32 cellular contexts compared by ENCODE assay signal in genomic region chr2:217307023-217307422, GRCh38.
A peak's percentile ranks its signal among the peaks of the same experiment; 100 is the strongest.
DNase-seq lines count a peak whose midpoint lies in the region; ATAC-seq, FAIRE-seq and TF ChIP-seq lines count a peak whose summit lies in the region.
"Had no signal": no experiment of that assay in that cellular context is flagged by ENCODE, and none has a peak within 500 bp of the region (broad histone marks: within the 10 kb centered on the region; RNA-seq: fewer than 3 reads in every experiment).

No MANE protein-coding gene starts in this region.

- H4K8ac ChIP-seq in IMR-90 (ENCODE audit: low read depth in 2 of 2, low read length in 2 of 2), result no peak overlapping the region; a peak in 1 of 4 replicates

- H3K4me1 ChIP-seq in IMR-90 (ENCODE audit: control insufficient read depth, insufficient read depth, low read length) (no peaks in the 10 kb centered on the region), K562 (replicated peaks in 1 of 2; ENCODE audit: control insufficient read depth in 2 of 2, insufficient read depth in 2 of 2, low read length in 2 of 2) (no peaks in the 10 kb centered on the region)
- H3K4me1 ChIP-seq: right lobe of liver, spleen, uterus had no signal

- H3K4me2 ChIP-seq in IMR-90 (ENCODE audit: low read depth, low read length), result no peak overlapping the region
- H3K4me2 ChIP-seq in K562 (ENCODE audit: insufficient read depth, low read length), result no peak overlapping the region

- H2BK5ac ChIP-seq in IMR-90 (ENCODE audit: low read depth, low read length, poor library complexity, severe bottlenecking), result no peak overlapping the region

- H3K56ac ChIP-seq in IMR-90 (ENCODE audit: extremely low read depth, insufficient read depth, low read length), result no peak overlapping the region

- H3K9me1 ChIP-seq in IMR-90 (ENCODE audit: insufficient read depth, low read length) (no peaks in the 10 kb centered on the region), K562 (ENCODE audit: control insufficient read depth, insufficient read depth, low read length) (no peaks in the 10 kb centered on the region)

- TF ChIP-seq RAD21 in IMR-90 (IDR thresholded peaks at IDR 0.05; ENCODE audit: low read length) (no peak), K562 (CRISPR knock-in tag; conservative IDR thresholded peaks at IDR 0.05 in 1 of 2, IDR thresholded peaks at IDR 0.05 in 1 of 2) (no peak)

- H3K4me3 ChIP-seq in IMR-90 (ENCODE audit: insufficient read depth, low read depth, low read length), result no peak overlapping the region
- no peak overlapping the region for H3K4me3 ChIP-seq in K562
- H3K4me3 ChIP-seq: heart left ventricle, lung, right lobe of liver, spleen, uterus had no signal

- no peak overlapping the region for H2AK9ac ChIP-seq in IMR-90 (replicated peaks; ENCODE audit: low read depth, low read length, poor library complexity)

- no peaks in the 10 kb centered on the region for H3K79me1 ChIP-seq in IMR-90 (ENCODE audit: low read depth in 1 of 2, low read length in 2 of 2)

- no peak overlapping the region for H3K14ac ChIP-seq in IMR-90 (replicated peaks; ENCODE audit: low read depth, low read length)

- H3K27me3 ChIP-seq in IMR-90 (ENCODE audit: control insufficient read depth, insufficient read depth, low read length), result no peaks in the 10 kb centered on the region
- peaks cover 0 to 4% of the 10 kb centered on the region in 2 experiments; a peak in 1 of 5 replicates for H3K27me3 ChIP-seq in K562 (ENCODE audit: control insufficient read depth in 2 of 2, insufficient read depth in 2 of 2, low read length in 2 of 2)
- H3K27me3 ChIP-seq: right lobe of liver, uterus had no signal

- ATAC-seq in IMR-90 (ENCODE audit: low read depth) (no peak), K562 (no peak)
- ATAC-seq: activated CD8-positive, alpha-beta T cell treated with anti-CD3 and anti-CD28 coated beads for 36 hours; heart left ventricle; naive thymus-derived CD8-positive, alpha-beta T cell; right lobe of liver; Right ventricle myocardium inferior; stimulated activated naive CD8-positive, alpha-beta T cell treated with anti-CD3 and anti-CD28 coated beads, Interleukin-15, Interleukin-2, amounts not matched to agents 100 U/mL and 50 U/mL, for 24 hours had no signal

- peak overlapping the region; percentile 53; the same call in 1 of the 2 replicates for H2AK5ac ChIP-seq in IMR-90 (ENCODE audit: low read depth, low read length)

- 0 out of 2 replicates have a peak overlapping the region, but pooled peaks have one; percentile 32 for H4K5ac ChIP-seq in IMR-90 (ENCODE audit: low read depth, low read length)

- POLR2A ChIA-PET in IMR-90 (lab: Charles Lee; ENCODE audit: unreplicated experiment) (no interaction called here), K562 (lab: Yijun Ruan, JAX) (no interaction called here)

- DNase-seq in NCI-H1436 (lab: John Stamatoyannopoulos, UW), result peak; percentile 1
- DNase-seq in NCI-H1436 treated with DMSO at 0.1 percent for 48 hours (lab: John Stamatoyannopoulos, UW), result no peak
- DNase-seq in IMR-90, result no peak
- peak; percentile 71 for DNase-seq in NCI-H2196 (lab: John Stamatoyannopoulos, UW; ENCODE audit: unreplicated experiment)
- DNase-seq in K562 (ENCODE audit: extremely low read depth in 1 of 4, low spot score in 3 of 4), result no peak
- DNase-seq in activated CD4-positive, alpha-beta T cell treated with anti-CD3 and anti-CD28 coated beads for 1 hour, result no peak
- no peak for DNase-seq in activated CD4-positive, CD25-positive, alpha-beta regulatory T cell (lab: John Stamatoyannopoulos, UW)
- no peak for DNase-seq in NCI-H187 treated with DMSO at 0.1 percent for 48 hours (lab: John Stamatoyannopoulos, UW)
- DNase-seq: activated CD4-positive, CD25-positive, alpha-beta regulatory T cell treated with anti-CD3 and anti-CD28 coated beads, Interleukin-2, amount 50 U/mL, for 72 hours; activated CD8-positive, alpha-beta memory T cell treated with anti-CD3 and anti-CD28 coated beads, Interleukin-2, amount 50 U/mL, for 48 hours; activated CD8-positive, alpha-beta T cell treated with anti-CD3 and anti-CD28 coated beads for 36 hours; activated naive CD4-positive, alpha-beta T cell treated with anti-CD3 and anti-CD28 coated beads for 36 hours; AML-193; amniotic stem cell; CD4-positive, alpha-beta T cell; foreskin melanocyte; Karpas-422; naive thymus-derived CD8-positive, alpha-beta T cell; NCI-H187; NCI-H524; right lobe of liver; spleen; stimulated activated CD4-positive, alpha-beta T cell treated with anti-CD3 and anti-CD28 coated beads, Interleukin-2, amount 100 ng/mL, for 24 hours; stimulated activated naive CD8-positive, alpha-beta T cell treated with anti-CD3 and anti-CD28 coated beads, Interleukin-15, Interleukin-2, amounts not matched to agents 100 U/mL and 50 U/mL, for 24 hours; uterus had no signal

- H2BK20ac ChIP-seq in IMR-90 (ENCODE audit: low read depth, low read length), result peak overlapping the region; percentile 24; the same call in 1 of the 2 replicates

- H2BK120ac ChIP-seq in IMR-90 (ENCODE audit: low read depth, low read length), result no peak overlapping the region

- peaks cover 13% of the 10 kb centered on the region for H3K36me3 ChIP-seq in IMR-90 (ENCODE audit: control insufficient read depth, insufficient read depth, low read length)
- H3K36me3 ChIP-seq in K562 (ENCODE audit: control insufficient read depth, insufficient read depth, low read length), result no peaks in the 10 kb centered on the region
- H3K36me3 ChIP-seq: heart left ventricle, right lobe of liver, uterus had no signal

- no peak overlapping the region for H2BK15ac ChIP-seq in IMR-90 (ENCODE audit: low read depth, low read length)

- no peak for TF ChIP-seq CTCF in IMR-90 (conservative IDR thresholded peaks at IDR 0.05; ENCODE audit: low read depth, low read length)
- TF ChIP-seq CTCF in K562 (IDR thresholded peaks at IDR 0.05 in 2 of 3, conservative IDR thresholded peaks at IDR 0.05 in 1 of 3; ENCODE audit: insufficient read depth in 2 of 3, low read depth in 1 of 3, low read length in 3 of 3), result no peak

- intact Hi-C loops in IMR-90 (cut with micrococcal nuclease), result no loop called here
- intact Hi-C loops in K562 (cut with micrococcal nuclease), result no loop called here

- H2AFZ ChIP-seq in IMR-90 (replicated peaks; ENCODE audit: low read length, poor library complexity) (no peak overlapping the region), K562 (ENCODE audit: low read depth, low read length) (no peak overlapping the region)

- no peak for FAIRE-seq in K562 (lab: Jason Lieb, UNC)
- FAIRE-seq: A204.1, GM12892, H54 had no signal

- no peak for TF ChIP-seq EP300 in K562 (IDR thresholded peaks at IDR 0.05; ENCODE audit: low read length)

- TF ChIP-seq POLR2A in IMR-90 (IDR thresholded peaks at IDR 0.05; ENCODE audit: low read depth, low read length) (no peak), K562 (conservative IDR thresholded peaks at IDR 0.05) (no peak)

- H4K20me1 ChIP-seq in IMR-90 (ENCODE audit: insufficient read depth, low read length) (no peaks in the 10 kb centered on the region), K562 (replicated peaks; ENCODE audit: control insufficient read depth, insufficient read depth, low read length) (no peaks in the 10 kb centered on the region)

- BruUV-seq in IMR-90 (replicated peaks; lab: Mats Ljungman, UMichigan) (no TSS peak), K562 (replicated peaks; lab: Mats Ljungman, UMichigan) (no TSS peak)

- H3K79me2 ChIP-seq in K562 (ENCODE audit: control insufficient read depth, insufficient read depth, low read length), result no peaks in the 10 kb centered on the region

- 80% methylated on average over 2 of the region's 4 CpGs; no CpG with 5 or more reads in 1 of the 2 experiments for WGBS in IMR-90 (ENCODE audit: extremely low coverage in 2 of 2, insufficient read length in 1 of 2), 2 experiments
- 0% methylated on average over 3 of the region's 4 CpGs for WGBS in K562 (ENCODE audit: insufficient coverage, low coverage, missing lambda C conversion rate)

- CTCF ChIA-PET in IMR-90 (lab: Yijun Ruan, JAX) (interaction anchor here (1.0 kb wide), 1 partner anchor 190 kb away, joined by 3 read pairs; no protein-coding TSS in a partner anchor), K562 (lab: Yijun Ruan, JAX; ENCODE audit: low intra/inter-chr PET ratio) (no interaction called here)

- in situ Hi-C loops in IMR-90 (cut with MboI; ENCODE audit: low sequenced_read_pairs), result no loop called here
- in situ Hi-C loops in K562 (cut with MboI), result no loop called here

- H3K23ac ChIP-seq in IMR-90 (ENCODE audit: low read depth, low read length), result no peak overlapping the region

- H3K9me3 ChIP-seq in IMR-90 (ENCODE audit: control insufficient read depth, insufficient read depth, low read length) (no peaks in the 10 kb centered on the region), K562 (replicated peaks; ENCODE audit: control insufficient read depth, insufficient read depth, low read depth, low read length) (no peaks in the 10 kb centered on the region)
- H3K9me3 ChIP-seq: heart left ventricle, right lobe of liver, spleen, uterus had no signal

- H3K4ac ChIP-seq in IMR-90 (ENCODE audit: low read depth, low read length), result no peak overlapping the region

- H3K27ac ChIP-seq in IMR-90 (ENCODE audit: insufficient read depth, low read length) (no peak overlapping the region), K562 (ENCODE audit: extremely low read depth, low read depth, low read length) (no peak overlapping the region)
- H3K27ac ChIP-seq: heart left ventricle, HL-60, right lobe of liver, spleen, uterus had no signal

- H3K18ac ChIP-seq in IMR-90 (ENCODE audit: low read depth, low read length), result no peak overlapping the region

- H4K91ac ChIP-seq in IMR-90 (ENCODE audit: insufficient read depth, low read depth, low read length), result no peak overlapping the region; the same call in 1 of the 2 replicates

- dilution Hi-C loops in IMR-90 (cut with HindIII; ENCODE audit: low sequenced_read_pairs, unreplicated experiment), result no loop called here

- H3K9ac ChIP-seq in IMR-90 (ENCODE audit: low read depth, low read length), result no peak overlapping the region
- H3K9ac ChIP-seq in K562 (ENCODE audit: insufficient read depth in 1 of 2, low read depth in 2 of 2, low read length in 2 of 2), result no peak overlapping the region

TF ChIP-seq in IMR-90, 13 proteins besides CTCF, POLR2A, EP300 and RAD21 (continues in another document):
- no peak for TF ChIP-seq FOS (IDR thresholded peaks at IDR 0.05; ENCODE audit: low read depth, low read length)
- no peak for TF ChIP-seq MAFK (IDR thresholded peaks at IDR 0.05; ENCODE audit: low read depth, low read length)
- no peak for TF ChIP-seq BHLHE40 (IDR thresholded peaks at IDR 0.05; ENCODE audit: low read depth, low read length)
- TF ChIP-seq NFE2L2 (IDR thresholded peaks at IDR 0.05; ENCODE audit: low read depth, low read length), result no peak
- no peak for TF ChIP-seq MAZ (IDR thresholded peaks at IDR 0.05; ENCODE audit: borderline replicate concordance, low read depth, low read length)

TF ChIP-seq in K562, 482 proteins besides CTCF, POLR2A, EP300 and RAD21 (continues in another document):
- TF ChIP-seq NFIC (IDR thresholded peaks at IDR 0.05) (peak; percentile 39; the same call in 1 of the 2 replicates), CHD4 (IDR thresholded peaks at IDR 0.05; ENCODE audit: insufficient read depth, insufficient replicate concordance, low read depth, low read length, poor library complexity, severe bottlenecking) (no peak)

Comparison
In these comparisons a context has a peak if more than half of its experiments do, and no peak if none do; other contexts are left out.
1. DNase-seq: peak in NCI-H1436 (single experiment) and NCI-H2196 (single experiment); none in NCI-H1436 treated with DMSO at 0.1 percent for 48 hours (single experiment), IMR-90 (single experiment), K562 (0 of 4), activated CD4-positive, alpha-beta T cell treated with anti-CD3 and anti-CD28 coated beads for 1 hour (single experiment), activated CD4-positive, CD25-positive, alpha-beta regulatory T cell (0 of 4) and NCI-H187 treated with DMSO at 0.1 percent for 48 hours (single experiment).